Comparison of ENCODE assay signal across 21 cellular contexts in the genomic region with DNA sequence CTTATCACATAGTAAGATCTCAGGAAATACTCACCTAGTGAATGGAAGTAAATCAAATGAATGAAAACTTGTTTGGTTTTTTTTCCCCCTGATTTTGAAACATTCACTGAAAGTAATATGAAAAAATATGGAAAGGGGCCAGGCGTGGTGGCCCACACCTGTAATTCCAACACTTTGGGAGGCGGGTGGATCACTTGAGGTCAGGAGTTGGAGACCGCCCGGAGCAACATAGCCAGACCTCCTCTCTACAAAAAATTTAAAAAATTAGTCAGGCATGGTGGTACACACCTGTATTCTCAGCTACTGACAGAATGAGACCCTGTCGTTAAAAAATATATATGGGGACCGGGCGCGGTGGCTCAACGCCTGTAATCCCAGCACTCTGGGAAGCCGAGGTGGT.
"Had no signal": no experiment of that assay in that cellular context is flagged by ENCODE, and none has a peak within 500 bp of the region (broad histone marks: within the 10 kb centered on the region; RNA-seq: fewer than 3 reads in every experiment).

No MANE protein-coding gene starts in this region.

- H3K27me3 ChIP-seq: breast epithelium, esophagus muscularis mucosa, gastroesophageal sphincter, neutrophil, pancreas, sigmoid colon had no signal

- H3K4me3 Mint-ChIP-seq: activated CD4-positive, alpha-beta memory T cell treated with anti-CD3 and anti-CD28 coated beads for 36 hours; activated CD8-positive, alpha-beta memory T cell treated with anti-CD3 and anti-CD28 coated beads, Interleukin-2, amount 10 ng/mL, durations not matched to agents 7 days and 5 days; activated T-helper 17 cell treated with anti-CD3 and anti-CD28 coated beads, Interleukin-2, amount 50 U/mL, for 72 hours; naive thymus-derived CD4-positive, alpha-beta T cell had no signal

- H3K9me3 Mint-ChIP-seq: activated CD4-positive, alpha-beta memory T cell treated with anti-CD3 and anti-CD28 coated beads for 36 hours; activated T-helper 17 cell treated with anti-CD3 and anti-CD28 coated beads, Interleukin-2, amount 50 U/mL, for 72 hours had no signal

- H3K4me1 ChIP-seq: sigmoid colon had no signal

- H3K27ac ChIP-seq: esophagus muscularis mucosa, gastroesophageal sphincter, neutrophil, pancreas, sigmoid colon had no signal

- DNase-seq: activated CD4-positive, alpha-beta memory T cell treated with anti-CD3 and anti-CD28 coated beads for 36 hours; activated CD4-positive, alpha-beta T cell treated with anti-CD3 and anti-CD28 coated beads for 4 hours; activated CD8-positive, alpha-beta memory T cell treated with anti-CD3 and anti-CD28 coated beads, Interleukin-2, amount 10 ng/mL, durations not matched to agents 7 days and 5 days; activated naive CD4-positive, alpha-beta T cell; activated T-cell treated with anti-CD3 and anti-CD28 coated beads, Interleukin-2, amount 50 U/mL, for 1 hour; cortex of kidney; effector CD4-positive, alpha-beta T cell; left ventricle myocardium superior; mucosa of descending colon; naive thymus-derived CD4-positive, alpha-beta T cell; pancreas; sigmoid colon; stimulated activated CD4-positive, alpha-beta T cell treated with anti-CD3 and anti-CD28 coated beads, Interleukin-4, amount 100 ng/mL, for 24 hours; stimulated activated naive CD4-positive, alpha-beta T cell; T-helper 2 cell; WERI-Rb-1 had no signal

- H3K4me3 ChIP-seq: breast epithelium, esophagus muscularis mucosa, gastroesophageal sphincter, mucosa of descending colon, pancreas, sigmoid colon had no signal

- H3K4me1 Mint-ChIP-seq: activated T-helper 17 cell treated with anti-CD3 and anti-CD28 coated beads, Interleukin-2, amount 50 U/mL, for 72 hours had no signal

- H3K27me3 Mint-ChIP-seq: activated CD4-positive, alpha-beta memory T cell treated with anti-CD3 and anti-CD28 coated beads for 36 hours; activated CD8-positive, alpha-beta memory T cell treated with anti-CD3 and anti-CD28 coated beads, Interleukin-2, amount 10 ng/mL, durations not matched to agents 7 days and 5 days; activated T-helper 17 cell treated with anti-CD3 and anti-CD28 coated beads, Interleukin-2, amount 50 U/mL, for 72 hours; naive thymus-derived CD4-positive, alpha-beta T cell had no signal

- H3K9me3 ChIP-seq: breast epithelium, esophagus muscularis mucosa, gastroesophageal sphincter, mucosa of descending colon, neutrophil, pancreas, sigmoid colon had no signal

- H3K36me3 Mint-ChIP-seq: activated CD4-positive, alpha-beta memory T cell treated with anti-CD3 and anti-CD28 coated beads for 36 hours; activated CD8-positive, alpha-beta memory T cell treated with anti-CD3 and anti-CD28 coated beads, Interleukin-2, amount 10 ng/mL, durations not matched to agents 7 days and 5 days had no signal

- H3K36me3 ChIP-seq: breast epithelium, esophagus muscularis mucosa, gastroesophageal sphincter, neutrophil, pancreas, sigmoid colon, WERI-Rb-1 had no signal

- ATAC-seq: activated CD8-positive, alpha-beta memory T cell treated with anti-CD3 and anti-CD28 coated beads, Interleukin-2, amount 10 ng/mL, durations not matched to agents 7 days and 5 days; activated T-helper 17 cell treated with anti-CD3 and anti-CD28 coated beads, Interleukin-2, amount 50 U/mL, for 72 hours; gastroesophageal sphincter; left ventricle myocardium superior; mucosa of descending colon; naive thymus-derived CD4-positive, alpha-beta T cell; pancreas had no signal

- H3K27ac Mint-ChIP-seq: activated CD4-positive, alpha-beta memory T cell treated with anti-CD3 and anti-CD28 coated beads for 36 hours; activated CD8-positive, alpha-beta memory T cell treated with anti-CD3 and anti-CD28 coated beads, Interleukin-2, amount 10 ng/mL, durations not matched to agents 7 days and 5 days; activated T-helper 17 cell treated with anti-CD3 and anti-CD28 coated beads, Interleukin-2, amount 50 U/mL, for 72 hours had no signal
